ENCODE assay signal across 13 cellular contexts in the genomic region with DNA sequence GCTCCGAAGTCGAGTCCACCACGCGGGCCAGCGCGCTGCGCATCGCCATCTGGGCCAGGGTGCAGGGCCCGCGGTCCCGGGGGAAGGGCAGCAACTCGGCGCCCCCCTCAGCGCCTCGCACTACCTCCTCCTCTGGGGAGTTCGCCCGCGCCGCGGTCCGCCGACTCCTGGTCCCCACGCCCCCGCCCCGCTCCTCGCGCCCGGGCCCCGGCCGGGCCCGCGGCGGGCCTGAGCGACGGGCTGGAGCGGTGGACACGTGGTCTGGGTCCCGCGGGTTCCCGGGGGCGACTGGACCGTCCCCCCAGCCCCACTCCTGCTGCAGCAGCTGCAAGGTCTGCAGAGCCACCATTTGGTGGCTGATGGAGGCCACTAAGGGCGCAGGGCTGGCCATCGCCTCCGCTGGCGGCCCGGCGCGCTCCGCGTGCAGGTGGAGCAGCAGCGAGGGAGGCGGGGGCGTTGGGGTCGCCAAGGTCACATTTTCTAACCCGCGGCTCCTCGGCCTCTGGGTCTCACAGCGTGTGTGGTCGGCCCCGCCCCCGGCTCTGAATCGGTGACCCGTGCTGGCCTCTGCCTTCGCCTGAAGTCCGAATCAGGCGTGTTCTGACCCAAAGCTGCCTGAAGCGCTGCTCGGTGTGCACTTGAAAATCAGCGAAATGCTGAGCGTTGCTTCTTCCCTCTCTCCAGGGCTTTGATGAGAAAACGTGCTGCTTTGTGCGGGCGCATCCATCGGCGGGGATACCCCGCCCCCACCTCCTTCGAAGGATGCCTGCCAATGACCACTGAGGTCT. TPM values are rescaled to one million over a fixed set of nuclear protein-coding genes. Genes with fewer than 3 reads are reported as not detected.
DNase-seq lines count a peak whose midpoint lies in the region; TF ChIP-seq lines count a peak whose summit lies in the region.
"Had no signal": no experiment of that assay in that cellular context is flagged by ENCODE, and none has a peak within 500 bp of the region (broad histone marks: within the 10 kb centered on the region; RNA-seq: fewer than 3 reads in every experiment).

Gene DLEU7, minus strand, starts transcription at position 437 of the 788 bp plus-strand sequence. Its CDS starts 46 bp downstream, at position 391.

- DNase-seq in T-helper 2 cell treated with Interferon-gamma antibody and Interleukin-4, amounts not matched to agents 5 μg/mL and 100 μg/mL, for 36 hours (ENCODE audit: low spot score), result no peak
- DNase-seq in T-helper 2 cell, result no peak
- DNase-seq in head of caudate nucleus, result peak in 35 of 42 donors; percentile 2 to 52 (median 22)
- DNase-seq in nephron progenitor cell, result peak; percentile 90
- DNase-seq in thyroid gland, result peak; percentile 21
- no peak for DNase-seq in NCI-H1105 treated with DMSO at 0.1 percent for 48 hours (lab: John Stamatoyannopoulos, UW)
- no peak for DNase-seq in AG08395 (ENCODE audit: low spot score)
- no peak for DNase-seq in SHP77 treated with DMSO at 0.1 percent for 48 hours (lab: John Stamatoyannopoulos, UW)
- DNase-seq: 8988T; NCI-H2081; stimulated activated CD4-positive, alpha-beta T cell treated with anti-CD3 and anti-CD28 coated beads, Interleukin-12 subunit alpha, Interleukin-12 subunit beta, amount 100 ng/mL, for 4 hours had no signal

- no peaks in the 10 kb centered on the region for H3K9me3 Mint-ChIP-seq in T-helper 2 cell treated with Interferon-gamma antibody and Interleukin-4, amounts not matched to agents 5 μg/mL and 100 μg/mL, for 36 hours
- H3K9me3 Mint-ChIP-seq in nephron progenitor cell, result peaks cover 12% of the 10 kb centered on the region
- H3K9me3 Mint-ChIP-seq: activated T-helper 1 cell treated with anti-CD3 and anti-CD28 coated beads, Interleukin-12 subunit alpha, Interleukin-12 subunit beta, Interleukin-2, Interleukin-4 antibody, amounts not matched to agents 30 ng/mL and 10 ng/mL and 1 ng/mL, durations not matched to agents 14 hours and 24 hours and 36 hours had no signal

- H3K9me3 ChIP-seq in thyroid gland, result no peaks in the 10 kb centered on the region

- H3K27me3 ChIP-seq in thyroid gland, result no peaks in the 10 kb centered on the region

- H3K36me3 ChIP-seq in thyroid gland, result no peaks in the 10 kb centered on the region

- no peak for TF ChIP-seq POLR2A in thyroid gland (IDR thresholded peaks at IDR 0.05)

- H3K27me3 Mint-ChIP-seq in T-helper 2 cell treated with Interferon-gamma antibody and Interleukin-4, amounts not matched to agents 5 μg/mL and 100 μg/mL, for 36 hours (ENCODE audit: low read depth), result peaks cover 28% of the 10 kb centered on the region
- H3K27me3 Mint-ChIP-seq in nephron progenitor cell (ENCODE audit: low read depth, poor library complexity), result peaks cover 27% of the 10 kb centered on the region

- H3K27ac Mint-ChIP-seq in T-helper 2 cell treated with Interferon-gamma antibody and Interleukin-4, amounts not matched to agents 5 μg/mL and 100 μg/mL, for 36 hours, result no peak within 1 kb of the TSS
- H3K27ac Mint-ChIP-seq in nephron progenitor cell, result peak within 1 kb of the TSS; percentile 54
- H3K27ac Mint-ChIP-seq: activated T-helper 1 cell treated with anti-CD3 and anti-CD28 coated beads, Interleukin-12 subunit alpha, Interleukin-12 subunit beta, Interleukin-2, Interleukin-4 antibody, amounts not matched to agents 30 ng/mL and 10 ng/mL and 1 ng/mL, durations not matched to agents 14 hours and 24 hours and 36 hours had no signal

- no peaks in the 10 kb centered on the region for H3K36me3 Mint-ChIP-seq in T-helper 2 cell treated with Interferon-gamma antibody and Interleukin-4, amounts not matched to agents 5 μg/mL and 100 μg/mL, for 36 hours (ENCODE audit: low read depth)
- peaks cover 6% of the 10 kb centered on the region for H3K36me3 Mint-ChIP-seq in nephron progenitor cell (ENCODE audit: low read depth)

- peaks cover 16% of the 10 kb centered on the region for H3K4me1 Mint-ChIP-seq in T-helper 2 cell treated with Interferon-gamma antibody and Interleukin-4, amounts not matched to agents 5 μg/mL and 100 μg/mL, for 36 hours (ENCODE audit: low read depth)
- H3K4me1 Mint-ChIP-seq in nephron progenitor cell, result peaks cover 59% of the 10 kb centered on the region

- H3K27ac ChIP-seq in thyroid gland, result peak within 1 kb of the TSS in 2 of 3 donors; percentile 30 to 33

- H3K4me1 ChIP-seq in thyroid gland, result peaks cover 16 to 30% of the 10 kb centered on the region in 2 donors

- intact Hi-C loops in head of caudate nucleus (cut with DNase I), result no loop called here
- intact Hi-C loops in thyroid gland (cut with DNase I), result no loop called here

- H3K4me3 Mint-ChIP-seq in T-helper 2 cell treated with Interferon-gamma antibody and Interleukin-4, amounts not matched to agents 5 μg/mL and 100 μg/mL, for 36 hours, result peak within 1 kb of the TSS; percentile 42
- H3K4me3 Mint-ChIP-seq in nephron progenitor cell, result peak within 1 kb of the TSS; percentile 82
- H3K4me3 Mint-ChIP-seq: activated T-helper 1 cell treated with anti-CD3 and anti-CD28 coated beads, Interleukin-12 subunit alpha, Interleukin-12 subunit beta, Interleukin-2, Interleukin-4 antibody, amounts not matched to agents 30 ng/mL and 10 ng/mL and 1 ng/mL, durations not matched to agents 14 hours and 24 hours and 36 hours had no signal

- H3K4me3 ChIP-seq in thyroid gland (replicated peaks in 1 of 3), result peak within 1 kb of the TSS in 2 of 3 donors; percentile 7 to 24

- WGBS in thyroid gland, 2 donors, result 39 to 40% methylated on average over 12 to 19 of the region's 78 CpGs

- TF ChIP-seq CTCF in nephron progenitor cell (IDR thresholded peaks at IDR 0.05), result no peak
- TF ChIP-seq CTCF in thyroid gland (IDR thresholded peaks at IDR 0.05), result no peak

RNA-seq across cellular contexts. Expression of gene DLEU7, which starts in this region (rescaled TPM):
- under 1 TPM in 2 of 4 donors, not detected in 2; 0.11 to 0.13 TPM for total RNA-seq in thyroid gland
- total RNA-seq: activated T-helper 1 cell treated with anti-CD3 and anti-CD28 coated beads, Interleukin-12 subunit alpha, Interleukin-12 subunit beta, Interleukin-2, Interleukin-4 antibody, amounts not matched to agents 30 ng/mL and 10 ng/mL and 1 ng/mL, durations not matched to agents 14 hours and 24 hours and 36 hours; fibroblast of lung had no signal

Comparison
In these comparisons a context has a peak if more than half of its experiments do, and no peak if none do; other contexts are left out.
1. Peak in DNase-seq, H3K4me3 ChIP-seq and H3K27ac ChIP-seq in thyroid gland; RNA of the gene not detected or under 1 TPM.
2. DNase-seq: peak in head of caudate nucleus (35 of 42) and nephron progenitor cell (single experiment); none in T-helper 2 cell treated with Interferon-gamma antibody and Interleukin-4, amounts not matched to agents 5 μg/mL and 100 μg/mL, for 36 hours (single experiment), T-helper 2 cell (0 of 5), NCI-H1105 treated with DMSO at 0.1 percent for 48 hours (single experiment), AG08395 (single experiment) and SHP77 treated with DMSO at 0.1 percent for 48 hours (single experiment).